ENCODE assay signal across 23 cellular contexts in genomic region chr10:112343056-112343806, GRCh38. TPM values are rescaled to one million over a fixed set of nuclear protein-coding genes. Genes with fewer than 3 reads are reported as not detected.
DNase-seq lines count a peak whose midpoint lies in the region; ATAC-seq and TF ChIP-seq lines count a peak whose summit lies in the region.
"Had no signal": no experiment of that assay in that cellular context is flagged by ENCODE, and none has a peak within 500 bp of the region (broad histone marks: within the 10 kb centered on the region; RNA-seq: fewer than 3 reads in every experiment).

No MANE protein-coding gene starts in this region.

- no peak for TF ChIP-seq POLR2A in heart left ventricle (IDR thresholded peaks at IDR 0.05)

- peak; percentile 43 for DNase-seq in right atrium auricular region (ENCODE audit: low spot score)
- DNase-seq in heart left ventricle, result no peak
- DNase-seq in dermis blood vessel endothelial cell, result peak; percentile 30
- DNase-seq in neural progenitor cell (ENCODE audit: low spot score), result no peak
- DNase-seq in activated naive CD4-positive, alpha-beta T cell treated with anti-CD3 and anti-CD28 coated beads, Interleukin-2, amount 50 U/mL, for 16 hours, result no peak
- DNase-seq in GM10248 (ENCODE audit: extremely low spot score), result no peak
- DNase-seq: AML-193; Calu3; CD8-positive, alpha-beta memory T cell; DMS153; Karpas-422; MV-4-11; NCI-H1694; NCI-H2081; NCI-H2171; NCI-H345; NCI-H524 treated with DMSO at 0.1 percent for 48 hours; NCI-H82; Peyer's patch; SW 1271 had no signal

- ATAC-seq in heart left ventricle, result no peak
- ATAC-seq in HG02798 (IDR thresholded peaks at IDR 0.05; ENCODE audit: poor library complexity, unreplicated experiment), result no peak

- no peaks in the 10 kb centered on the region for H3K9me3 ChIP-seq in right atrium auricular region
- H3K9me3 ChIP-seq in heart left ventricle, result no peaks in the 10 kb centered on the region
- H3K9me3 ChIP-seq in neural progenitor cell (ENCODE audit: low read depth), result no peaks in the 10 kb centered on the region
- H3K9me3 ChIP-seq: Peyer's patch had no signal

- peak overlapping the region; percentile 54 for H2AFZ ChIP-seq in neural progenitor cell (replicated peaks)

- peaks cover 2% of the 10 kb centered on the region for H3K9me3 Mint-ChIP-seq in neural progenitor cell
- H3K9me3 Mint-ChIP-seq: CD8-positive, alpha-beta memory T cell; IgD-negative memory B cell had no signal

- POLR2A ChIA-PET in GM10248 (lab: Yijun Ruan, JAX), result no interaction called here

- no peak overlapping the region for H3K27ac Mint-ChIP-seq in neural progenitor cell
- H3K27ac Mint-ChIP-seq: CD8-positive, alpha-beta memory T cell; IgD-negative memory B cell had no signal

- TF ChIP-seq CTCF in right atrium auricular region (IDR thresholded peaks at IDR 0.05), result no peak
- no peak for TF ChIP-seq CTCF in heart left ventricle (IDR thresholded peaks at IDR 0.05)
- no peak for TF ChIP-seq CTCF in neural progenitor cell (IDR thresholded peaks at IDR 0.05)
- no peak for TF ChIP-seq CTCF in GM10248 (IDR thresholded peaks at IDR 0.05; ENCODE audit: control extremely low read depth, extremely low read depth, low read depth, missing control alignments)

- H3K9ac ChIP-seq in neural progenitor cell, result no peak overlapping the region

- no peak overlapping the region for H3K4me3 Mint-ChIP-seq in neural progenitor cell
- H3K4me3 Mint-ChIP-seq: CD8-positive, alpha-beta memory T cell; IgD-negative memory B cell had no signal

- H3K4me2 ChIP-seq in neural progenitor cell, result no peak overlapping the region

- H4K20me1 ChIP-seq in neural progenitor cell (ENCODE audit: low read depth), result no peaks in the 10 kb centered on the region

- intact Hi-C loops in heart left ventricle (cut with DNase I), result loop anchor here in 1 of 10 donors (5.0 kb wide), 1 partner anchor 69 kb away; no protein-coding TSS in a partner anchor

- 46 to 55% (median 52%) methylated on average over 5 of the region's 5 CpGs for WGBS in heart left ventricle, 4 donors

- CTCF ChIA-PET in GM10248 (lab: Yijun Ruan, JAX), result no interaction called here

- H3F3A ChIP-seq in neural progenitor cell (ENCODE audit: low read depth), result no peaks in the 10 kb centered on the region

- H3K27ac ChIP-seq in right atrium auricular region, result no peak overlapping the region
- no peak overlapping the region for H3K27ac ChIP-seq in heart left ventricle
- no peak overlapping the region for H3K27ac ChIP-seq in neural progenitor cell
- H3K27ac ChIP-seq: C4-2B, Peyer's patch had no signal

- H3K36me3 Mint-ChIP-seq in neural progenitor cell, result no peaks in the 10 kb centered on the region
- H3K36me3 Mint-ChIP-seq: CD8-positive, alpha-beta memory T cell; IgD-negative memory B cell had no signal

- no peaks in the 10 kb centered on the region for H3K79me2 ChIP-seq in neural progenitor cell (ENCODE audit: low read depth)

- peaks cover 10% of the 10 kb centered on the region for H3K27me3 Mint-ChIP-seq in neural progenitor cell (ENCODE audit: insufficient read depth, low read depth)
- H3K27me3 Mint-ChIP-seq: CD8-positive, alpha-beta memory T cell had no signal

- peaks cover 7% of the 10 kb centered on the region for H3K4me1 Mint-ChIP-seq in neural progenitor cell

- no peak overlapping the region for H3K4me3 ChIP-seq in right atrium auricular region
- H3K4me3 ChIP-seq in heart left ventricle, result no peak overlapping the region
- H3K4me3 ChIP-seq in neural progenitor cell, result no peak overlapping the region
- H3K4me3 ChIP-seq: Peyer's patch had no signal

- H3K36me3 ChIP-seq in right atrium auricular region, result no peaks in the 10 kb centered on the region
- no peaks in the 10 kb centered on the region for H3K36me3 ChIP-seq in heart left ventricle
- H3K36me3 ChIP-seq in neural progenitor cell, result no peaks in the 10 kb centered on the region
- H3K36me3 ChIP-seq: Peyer's patch had no signal

- H3K4me1 ChIP-seq in right atrium auricular region (no peaks in the 10 kb centered on the region), heart left ventricle (no peaks in the 10 kb centered on the region), neural progenitor cell (peaks cover 11% of the 10 kb centered on the region)

- H3K27me3 ChIP-seq in right atrium auricular region (no peaks in the 10 kb centered on the region), heart left ventricle (no peaks in the 10 kb centered on the region), neural progenitor cell (no peaks in the 10 kb centered on the region)
- H3K27me3 ChIP-seq: Peyer's patch had no signal

RNA-seq across cellular contexts. Expression of gene ACSL5, which starts 30.7 kb away (rescaled TPM):
- total RNA-seq in right atrium auricular region (10 to 100 TPM in 1 of 2 donors, 1 to 10 TPM in 1; 9.2 to 12.0 TPM), heart left ventricle (10 to 100 TPM in 3 of 9 donors, 1 to 10 TPM in 6; 4.6 to 23.8 (median 7.0) TPM), dermis blood vessel endothelial cell (64.2 and 66.1 TPM in 2 replicates), neural progenitor cell (ENCODE audit: low replicate concordance) (not detected in 2 replicates)
- polyA plus RNA-seq in heart left ventricle, result 1 to 10 TPM; 4.0 to 7.6 TPM

Comparison
In these comparisons a context has a peak if more than half of its experiments do, and no peak if none do; other contexts are left out.
1. DNase-seq: peak in right atrium auricular region (single experiment) and dermis blood vessel endothelial cell (single experiment); none in heart left ventricle (0 of 5), neural progenitor cell (single experiment), activated naive CD4-positive, alpha-beta T cell treated with anti-CD3 and anti-CD28 coated beads, Interleukin-2, amount 50 U/mL, for 16 hours (single experiment) and GM10248 (single experiment).